In genomic region chr7:150898475-150899011, GRCh38 we compare ENCODE assay signal across 1 cellular context.
A peak's percentile ranks its signal among the peaks of the same experiment; 100 is the strongest.
TF ChIP-seq lines count a peak whose summit lies in the region.

No MANE protein-coding gene starts in this region.

TF ChIP-seq in HepG2, 621 proteins besides CTCF, POLR2A, EP300 and RAD21 (continued from another document and continues in another):
- TF ChIP-seq, protein P1, sequence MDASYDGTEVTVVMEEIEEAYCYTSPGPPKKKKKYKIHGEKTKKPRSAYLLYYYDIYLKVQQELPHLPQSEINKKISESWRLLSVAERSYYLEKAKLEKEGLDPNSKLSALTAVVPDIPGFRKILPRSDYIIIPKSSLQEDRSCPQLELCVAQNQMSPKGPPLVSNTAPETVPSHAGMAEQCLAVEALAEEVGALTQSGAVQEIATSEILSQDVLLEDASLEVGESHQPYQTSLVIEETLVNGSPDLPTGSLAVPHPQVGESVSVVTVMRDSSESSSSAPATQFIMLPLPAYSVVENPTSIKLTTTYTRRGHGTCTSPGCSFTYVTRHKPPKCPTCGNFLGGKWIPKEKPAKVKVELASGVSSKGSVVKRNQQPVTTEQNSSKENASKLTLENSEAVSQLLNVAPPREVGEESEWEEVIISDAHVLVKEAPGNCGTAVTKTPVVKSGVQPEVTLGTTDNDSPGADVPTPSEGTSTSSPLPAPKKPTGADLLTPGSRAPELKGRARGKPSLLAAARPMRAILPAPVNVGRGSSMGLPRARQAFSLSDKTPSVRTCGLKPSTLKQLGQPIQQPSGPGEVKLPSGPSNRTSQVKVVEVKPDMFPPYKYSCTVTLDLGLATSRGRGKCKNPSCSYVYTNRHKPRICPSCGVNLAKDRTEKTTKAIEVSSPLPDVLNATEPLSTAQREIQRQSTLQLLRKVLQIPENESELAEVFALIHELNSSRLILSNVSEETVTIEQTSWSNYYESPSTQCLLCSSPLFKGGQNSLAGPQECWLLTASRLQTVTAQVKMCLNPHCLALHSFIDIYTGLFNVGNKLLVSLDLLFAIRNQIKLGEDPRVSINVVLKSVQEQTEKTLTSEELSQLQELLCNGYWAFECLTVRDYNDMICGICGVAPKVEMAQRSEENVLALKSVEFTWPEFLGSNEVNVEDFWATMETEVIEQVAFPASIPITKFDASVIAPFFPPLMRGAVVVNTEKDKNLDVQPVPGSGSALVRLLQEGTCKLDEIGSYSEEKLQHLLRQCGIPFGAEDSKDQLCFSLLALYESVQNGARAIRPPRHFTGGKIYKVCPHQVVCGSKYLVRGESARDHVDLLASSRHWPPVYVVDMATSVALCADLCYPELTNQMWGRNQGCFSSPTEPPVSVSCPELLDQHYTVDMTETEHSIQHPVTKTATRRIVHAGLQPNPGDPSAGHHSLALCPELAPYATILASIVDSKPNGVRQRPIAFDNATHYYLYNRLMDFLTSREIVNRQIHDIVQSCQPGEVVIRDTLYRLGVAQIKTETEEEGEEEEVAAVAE (CRISPR knock-in tag; IDR thresholded peaks at IDR 0.05; ENCODE audit: borderline replicate concordance) = no peak
- TF ChIP-seq GABPB1 (CRISPR knock-in tag; IDR thresholded peaks at IDR 0.05) (peak; percentile 37; the same call in 1 of the 2 replicates), ZNF878 (CRISPR knock-in tag; IDR thresholded peaks at IDR 0.05) (no peak), HNRNPLL (IDR thresholded peaks at IDR 0.05; ENCODE audit: low read depth, low read length, poor library complexity, severe bottlenecking) (no peak), ZNF556 (CRISPR knock-in tag; IDR thresholded peaks at IDR 0.05; ENCODE audit: borderline replicate concordance) (no peak), FOXK2 (IDR thresholded peaks at IDR 0.05) (no peak), ZNF629 (CRISPR knock-in tag; conservative IDR thresholded peaks at IDR 0.05) (no peak), ZNF761 (CRISPR knock-in tag; conservative IDR thresholded peaks at IDR 0.05) (no peak), PHF21A (CRISPR knock-in tag; IDR thresholded peaks at IDR 0.05) (no peak), ZNF770 (CRISPR knock-in tag; IDR thresholded peaks at IDR 0.05) (peak; percentile 74), STAG1 (CRISPR knock-in tag; IDR thresholded peaks at IDR 0.05) (peak; percentile 79), ZNF772 (CRISPR knock-in tag; IDR thresholded peaks at IDR 0.05) (no peak), ZFP37 (CRISPR knock-in tag; IDR thresholded peaks at IDR 0.05; ENCODE audit: borderline replicate concordance) (no peak), ZKSCAN1 (IDR thresholded peaks at IDR 0.05; ENCODE audit: low read length) (no peak), AHR (CRISPR knock-in tag; IDR thresholded peaks at IDR 0.05) (0 out of 2 replicates have a peak, but pooled peaks have one; percentile 54), BRCA1 (CRISPR knock-in tag; IDR thresholded peaks at IDR 0.05) (no peak), DRAP1 (CRISPR knock-in tag; IDR thresholded peaks at IDR 0.05) (no peak), SMC3 (IDR thresholded peaks at IDR 0.05; ENCODE audit: low read length) (peak; percentile 60), RELA (CRISPR knock-in tag; IDR thresholded peaks at IDR 0.05) (no peak), ZFX (CRISPR knock-in tag; IDR thresholded peaks at IDR 0.05; ENCODE audit: low read depth) (no peak), ZNF225 (CRISPR knock-in tag; IDR thresholded peaks at IDR 0.05) (no peak), SALL2 (CRISPR knock-in tag; IDR thresholded peaks at IDR 0.05) (no peak), TEAD3 (CRISPR knock-in tag; optimal IDR thresholded peaks at IDR 0.05; ENCODE audit: borderline replicate concordance) (peak; percentile 61), ZNF331 (CRISPR knock-in tag; IDR thresholded peaks at IDR 0.05) (0 out of 2 replicates have a peak, but pooled peaks have one; percentile 17), ZNF292 (CRISPR knock-in tag; IDR thresholded peaks at IDR 0.05; ENCODE audit: borderline replicate concordance, low read depth) (no peak), SIX1 (CRISPR knock-in tag; IDR thresholded peaks at IDR 0.05; ENCODE audit: borderline replicate concordance) (no peak), ZSCAN9 (CRISPR knock-in tag; IDR thresholded peaks at IDR 0.05; ENCODE audit: borderline replicate concordance) (no peak), ZNF512 (CRISPR knock-in tag; IDR thresholded peaks at IDR 0.05) (no peak), ZNF841 (CRISPR knock-in tag; IDR thresholded peaks at IDR 0.05; ENCODE audit: borderline replicate concordance) (no peak), SMYD3 (CRISPR knock-in tag; IDR thresholded peaks at IDR 0.05) (no peak), AKAP8 (CRISPR knock-in tag; IDR thresholded peaks at IDR 0.05) (no peak), ARNTL (CRISPR knock-in tag; IDR thresholded peaks at IDR 0.05) (no peak), DMAP1 (CRISPR knock-in tag; IDR thresholded peaks at IDR 0.05) (no peak), ZNF788 (CRISPR knock-in tag; IDR thresholded peaks at IDR 0.05; ENCODE audit: borderline replicate concordance) (0 out of 2 replicates have a peak, but pooled peaks have one; percentile 26), TFAP4 (IDR thresholded peaks at IDR 0.05; ENCODE audit: borderline replicate concordance, low read depth) (no peak), MXD4 (CRISPR knock-in tag; IDR thresholded peaks at IDR 0.05) (no peak), ZNF143 (CRISPR knock-in tag; IDR thresholded peaks at IDR 0.05) (no peak), ZBTB4 (CRISPR knock-in tag; IDR thresholded peaks at IDR 0.05; ENCODE audit: borderline replicate concordance) (no peak), ZNF891 (CRISPR knock-in tag; IDR thresholded peaks at IDR 0.05) (no peak), ZNF430 (CRISPR knock-in tag; IDR thresholded peaks at IDR 0.05) (no peak), NBN (conservative IDR thresholded peaks at IDR 0.05) (no peak), CC2D1A (CRISPR knock-in tag; IDR thresholded peaks at IDR 0.05) (no peak), SETDB1 (CRISPR knock-in tag; IDR thresholded peaks at IDR 0.05; ENCODE audit: borderline replicate concordance) (no peak), LCORL (IDR thresholded peaks at IDR 0.05) (no peak), LCORL (CRISPR knock-in tag; IDR thresholded peaks at IDR 0.05) (no peak), RXRA (CRISPR knock-in tag; IDR thresholded peaks at IDR 0.05) (0 out of 2 replicates have a peak, but pooled peaks have one; percentile 23), TAF15 (IDR thresholded peaks at IDR 0.05; ENCODE audit: low read depth, low read length, poor library complexity, severe bottlenecking) (no peak), REPIN1 (CRISPR knock-in tag; IDR thresholded peaks at IDR 0.05; ENCODE audit: borderline replicate concordance, low read depth) (no peak), RBAK (CRISPR knock-in tag; IDR thresholded peaks at IDR 0.05) (no peak), GTF2F1 (IDR thresholded peaks at IDR 0.05; ENCODE audit: low read length) (no peak), IRF9 (CRISPR knock-in tag; IDR thresholded peaks at IDR 0.05; ENCODE audit: borderline replicate concordance) (no peak), SP2 (CRISPR knock-in tag; IDR thresholded peaks at IDR 0.05) (no peak)
- TF ChIP-seq, protein P2, sequence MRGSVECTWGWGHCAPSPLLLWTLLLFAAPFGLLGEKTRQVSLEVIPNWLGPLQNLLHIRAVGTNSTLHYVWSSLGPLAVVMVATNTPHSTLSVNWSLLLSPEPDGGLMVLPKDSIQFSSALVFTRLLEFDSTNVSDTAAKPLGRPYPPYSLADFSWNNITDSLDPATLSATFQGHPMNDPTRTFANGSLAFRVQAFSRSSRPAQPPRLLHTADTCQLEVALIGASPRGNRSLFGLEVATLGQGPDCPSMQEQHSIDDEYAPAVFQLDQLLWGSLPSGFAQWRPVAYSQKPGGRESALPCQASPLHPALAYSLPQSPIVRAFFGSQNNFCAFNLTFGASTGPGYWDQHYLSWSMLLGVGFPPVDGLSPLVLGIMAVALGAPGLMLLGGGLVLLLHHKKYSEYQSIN (CRISPR knock-in tag; IDR thresholded peaks at IDR 0.05; ENCODE audit: borderline replicate concordance) = no peak
- TF ChIP-seq, protein P3, sequence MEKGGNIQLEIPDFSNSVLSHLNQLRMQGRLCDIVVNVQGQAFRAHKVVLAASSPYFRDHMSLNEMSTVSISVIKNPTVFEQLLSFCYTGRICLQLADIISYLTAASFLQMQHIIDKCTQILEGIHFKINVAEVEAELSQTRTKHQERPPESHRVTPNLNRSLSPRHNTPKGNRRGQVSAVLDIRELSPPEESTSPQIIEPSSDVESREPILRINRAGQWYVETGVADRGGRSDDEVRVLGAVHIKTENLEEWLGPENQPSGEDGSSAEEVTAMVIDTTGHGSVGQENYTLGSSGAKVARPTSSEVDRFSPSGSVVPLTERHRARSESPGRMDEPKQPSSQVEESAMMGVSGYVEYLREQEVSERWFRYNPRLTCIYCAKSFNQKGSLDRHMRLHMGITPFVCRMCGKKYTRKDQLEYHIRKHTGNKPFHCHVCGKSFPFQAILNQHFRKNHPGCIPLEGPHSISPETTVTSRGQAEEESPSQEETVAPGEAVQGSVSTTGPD (CRISPR knock-in tag; IDR thresholded peaks at IDR 0.05) = no peak
- TF ChIP-seq, protein P4, sequence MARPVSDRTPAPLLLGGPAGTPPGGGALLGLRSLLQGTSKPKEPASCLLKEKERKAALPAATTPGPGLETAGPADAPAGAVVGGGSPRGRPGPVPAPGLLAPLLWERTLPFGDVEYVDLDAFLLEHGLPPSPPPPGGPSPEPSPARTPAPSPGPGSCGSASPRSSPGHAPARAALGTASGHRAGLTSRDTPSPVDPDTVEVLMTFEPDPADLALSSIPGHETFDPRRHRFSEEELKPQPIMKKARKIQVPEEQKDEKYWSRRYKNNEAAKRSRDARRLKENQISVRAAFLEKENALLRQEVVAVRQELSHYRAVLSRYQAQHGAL (CRISPR knock-in tag; IDR thresholded peaks at IDR 0.05; ENCODE audit: not compliant biosample characterization) = no peak
- TF ChIP-seq, protein P5, sequence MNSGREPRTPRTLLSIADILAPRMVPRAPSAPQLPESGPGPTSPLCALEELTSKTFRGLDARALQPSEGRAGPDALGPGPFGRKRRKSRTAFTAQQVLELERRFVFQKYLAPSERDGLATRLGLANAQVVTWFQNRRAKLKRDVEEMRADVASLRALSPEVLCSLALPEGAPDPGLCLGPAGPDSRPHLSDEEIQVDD (CRISPR knock-in tag; IDR thresholded peaks at IDR 0.05; ENCODE audit: borderline replicate concordance) = no peak
